In the genomic region with DNA sequence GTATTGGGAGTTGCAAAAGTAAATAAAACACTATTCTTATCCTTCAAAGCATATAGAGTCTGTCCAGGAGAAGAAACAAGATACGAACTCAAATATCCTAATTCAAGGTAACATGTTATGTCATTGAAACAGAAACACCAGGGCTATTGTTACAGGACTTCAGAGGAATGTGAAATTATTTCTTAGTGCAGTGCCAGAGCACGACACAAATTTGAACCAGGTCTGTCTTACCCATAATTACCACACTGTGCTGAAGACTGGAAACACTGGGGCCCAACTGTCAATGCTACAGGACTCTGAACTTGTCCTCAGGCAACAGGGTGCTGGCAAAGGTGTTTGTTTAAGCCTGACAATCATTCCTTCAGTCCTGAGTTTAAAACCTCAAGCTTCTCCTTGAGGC, we compare ENCODE assay signal across 13 cellular contexts.
"Had no signal": no experiment of that assay in that cellular context is flagged by ENCODE, and none has a peak within 500 bp of the region (broad histone marks: within the 10 kb centered on the region; RNA-seq: fewer than 3 reads in every experiment).

No MANE protein-coding gene starts in this region.

- H3K27me3 ChIP-seq: esophagus squamous epithelium, gastroesophageal sphincter had no signal

- H3K27ac Mint-ChIP-seq: effector memory CD8-positive, alpha-beta T cell; mesothelial cell of epicardium; natural killer cell had no signal

- H3K4me3 Mint-ChIP-seq: effector memory CD8-positive, alpha-beta T cell; mesothelial cell of epicardium; natural killer cell; neural crest cell had no signal

- H3K27me3 Mint-ChIP-seq: effector memory CD8-positive, alpha-beta T cell had no signal

- H3K4me3 ChIP-seq: esophagus squamous epithelium, gastroesophageal sphincter, smooth muscle cell had no signal

- H3K4me2 ChIP-seq: smooth muscle cell had no signal

- H3K36me3 ChIP-seq: esophagus squamous epithelium, gastroesophageal sphincter had no signal

- H3K36me3 Mint-ChIP-seq: mesothelial cell of epicardium, natural killer cell had no signal

- H3K9me3 ChIP-seq: esophagus squamous epithelium, gastroesophageal sphincter had no signal

- H3K9me3 Mint-ChIP-seq: mesothelial cell of epicardium, neural crest cell had no signal

- ATAC-seq: effector memory CD8-positive, alpha-beta T cell; gastroesophageal sphincter; natural killer cell; right cardiac atrium had no signal

- DNase-seq: effector memory CD8-positive, alpha-beta T cell; esophagus squamous epithelium; foreskin fibroblast; glutamatergic neuron; kidney glomerular epithelial cell; natural killer cell; right cardiac atrium; stimulated activated CD4-positive, alpha-beta T cell treated with anti-CD3 and anti-CD28 coated beads, Interleukin-2, amount 100 ng/mL, for 48 hours; stimulated activated naive CD4-positive, alpha-beta T cell treated with Interleukin-2 at 50 U/mL for 16 hours had no signal

- H3K4me1 ChIP-seq: esophagus squamous epithelium, gastroesophageal sphincter had no signal

- H3K4me1 Mint-ChIP-seq: neural crest cell had no signal

- H3K27ac ChIP-seq: esophagus squamous epithelium, gastroesophageal sphincter had no signal
